ENCODE assay signal across 24 cellular contexts in genomic region chr4:73788411-73788810, GRCh38. TPM values are rescaled to one million over a fixed set of nuclear protein-coding genes. Genes with fewer than 3 reads are reported as not detected.
"Had no signal": no experiment of that assay in that cellular context is flagged by ENCODE, and none has a peak within 500 bp of the region (broad histone marks: within the 10 kb centered on the region; RNA-seq: fewer than 3 reads in every experiment).

No MANE protein-coding gene starts in this region.

- H3K36me3 Mint-ChIP-seq: naive thymus-derived CD4-positive, alpha-beta T cell; neural progenitor cell; stimulated activated naive B cell treated with anti-CD40 and anti-IgM and Interleukin-4, amounts not matched to agents 10 μg/mL and 1 μg/mL and 100 μg/mL, for 72 hours had no signal

- H3K9ac ChIP-seq: neural progenitor cell, parathyroid adenoma had no signal

- DNase-seq: dermis blood vessel endothelial cell; effector memory CD4-positive, alpha-beta T cell; gastrocnemius medialis; head of caudate nucleus; kidney; mesendoderm; midbrain; naive thymus-derived CD4-positive, alpha-beta T cell; right lobe of liver; small intestine; stimulated activated CD4-positive, alpha-beta T cell treated with anti-CD3 and anti-CD28 coated beads, Interleukin-15, amount 100 ng/mL, for 24 hours; stimulated activated CD4-positive, alpha-beta T cell treated with anti-CD3 and anti-CD28 coated beads, Interleukin-2, amount 100 ng/mL, for 48 hours; stimulated activated naive B cell treated with anti-CD40 and anti-IgM and Interleukin-4, amounts not matched to agents 10 μg/mL and 1 μg/mL and 100 μg/mL, for 72 hours; upper lobe of left lung had no signal

- H3K4me3 Mint-ChIP-seq: naive thymus-derived CD4-positive, alpha-beta T cell; nephron; neural progenitor cell; stimulated activated naive B cell treated with anti-CD40 and anti-IgM and Interleukin-4, amounts not matched to agents 10 μg/mL and 1 μg/mL and 100 μg/mL, for 72 hours; stimulated activated naive CD8-positive, alpha-beta T cell treated with anti-CD3 and anti-CD28 coated beads, Interleukin-15, Interleukin-2, amounts not matched to agents 100 ng/mL and 50 ng/mL, for 24 hours had no signal

- H2AFZ ChIP-seq: neural progenitor cell, parathyroid adenoma had no signal

- H3K27me3 ChIP-seq: gastrocnemius medialis, neural progenitor cell, right lobe of liver, tibial nerve, upper lobe of left lung had no signal

- H3K4me2 ChIP-seq: neural progenitor cell had no signal

- H3K36me3 ChIP-seq: gastrocnemius medialis, neural progenitor cell, right lobe of liver, thoracic aorta, tibial nerve, upper lobe of left lung had no signal

- H3K79me2 ChIP-seq: parathyroid adenoma had no signal

- H3K27ac ChIP-seq: coronary artery, gastrocnemius medialis, neural progenitor cell, parathyroid adenoma, right lobe of liver, thoracic aorta, tibial nerve, upper lobe of left lung had no signal

- H3K9me3 ChIP-seq: gastrocnemius medialis, right lobe of liver, thoracic aorta, upper lobe of left lung had no signal

- H3K27ac Mint-ChIP-seq: naive thymus-derived CD4-positive, alpha-beta T cell; nephron; neural progenitor cell; progenitor cell of endocrine pancreas; stimulated activated naive B cell treated with anti-CD40 and anti-IgM and Interleukin-4, amounts not matched to agents 10 μg/mL and 1 μg/mL and 100 μg/mL, for 72 hours; stimulated activated naive CD8-positive, alpha-beta T cell treated with anti-CD3 and anti-CD28 coated beads, Interleukin-15, Interleukin-2, amounts not matched to agents 100 ng/mL and 50 ng/mL, for 24 hours had no signal

- H3K4me1 ChIP-seq: gastrocnemius medialis, neural progenitor cell, parathyroid adenoma, right lobe of liver, tibial nerve, upper lobe of left lung had no signal

- H3K9me3 Mint-ChIP-seq: neural progenitor cell had no signal

- H3K4me3 ChIP-seq: coronary artery, gastrocnemius medialis, lung, neural progenitor cell, right lobe of liver, thoracic aorta, tibial nerve, upper lobe of left lung had no signal

- FAIRE-seq: kidney, small intestine had no signal

- ATAC-seq: gastrocnemius medialis; left lobe of liver; naive thymus-derived CD4-positive, alpha-beta T cell; right lobe of liver; stimulated activated naive B cell treated with anti-CD40 and anti-IgM and Interleukin-4, amounts not matched to agents 10 μg/mL and 1 μg/mL and 100 μg/mL, for 72 hours had no signal

- H3K4me1 Mint-ChIP-seq: naive thymus-derived CD4-positive, alpha-beta T cell; nephron; neural progenitor cell; stimulated activated naive B cell treated with anti-CD40 and anti-IgM and Interleukin-4, amounts not matched to agents 10 μg/mL and 1 μg/mL and 100 μg/mL, for 72 hours had no signal

RNA-seq across cellular contexts. Expression of gene CXCL6, which starts 48.1 kb away (rescaled TPM):
- total RNA-seq: naive thymus-derived CD4-positive, alpha-beta T cell; thoracic aorta had no signal
- polyA plus RNA-seq: naive thymus-derived CD4-positive, alpha-beta T cell had no signal
